1 cellular context compared by ENCODE assay signal in the genomic region with DNA sequence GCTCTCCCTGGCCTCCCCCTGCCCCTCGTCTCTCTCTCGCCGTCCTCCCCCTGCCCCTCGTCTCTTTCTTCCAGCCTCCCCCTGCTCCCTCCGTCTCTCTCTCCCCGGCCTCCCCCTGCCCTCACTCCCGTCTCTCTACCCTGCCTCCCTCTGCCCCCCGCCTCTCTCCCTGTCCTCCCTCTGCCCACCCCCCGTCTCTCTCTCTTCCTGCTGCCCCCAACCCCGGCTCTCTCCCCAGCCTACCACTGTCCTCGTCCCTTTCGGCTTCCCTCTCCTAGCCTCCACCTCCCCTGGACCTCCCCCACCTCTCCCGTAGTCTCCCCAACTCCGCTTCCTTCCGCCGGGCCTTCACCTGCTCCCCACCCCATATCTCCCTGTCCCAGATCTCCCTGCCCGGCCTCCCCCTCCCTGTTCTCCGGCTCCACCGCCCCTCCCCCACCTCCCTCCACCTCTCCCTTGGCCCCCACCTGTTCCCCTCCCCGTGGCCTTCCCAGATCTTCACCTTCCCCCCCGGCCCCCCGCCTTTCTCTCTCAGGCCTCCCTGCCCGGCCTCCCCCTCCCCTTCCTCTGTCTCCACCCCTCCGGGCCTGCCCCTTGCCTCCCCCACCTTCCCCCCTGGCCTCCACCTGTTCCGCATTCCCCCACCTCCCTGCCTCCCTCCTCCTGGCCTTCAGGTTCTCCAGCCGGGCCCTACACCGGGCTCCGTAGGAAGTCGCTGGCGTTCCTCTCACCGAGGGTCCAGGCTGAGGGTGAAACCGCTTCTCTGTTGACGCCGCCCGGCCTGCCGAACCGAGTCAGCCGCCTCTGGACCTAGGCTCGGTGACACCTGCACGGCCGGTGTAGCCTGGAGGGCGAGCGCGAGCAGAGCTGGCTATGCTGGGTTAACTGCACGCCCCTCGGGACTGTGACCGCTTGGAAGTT.
TF ChIP-seq lines count a peak whose summit lies in the region.

No MANE protein-coding gene starts in this region.

TF ChIP-seq in K562, 482 proteins besides CTCF, POLR2A, EP300 and RAD21 (continued from another document and continues in another):
- TF ChIP-seq, protein P1, sequence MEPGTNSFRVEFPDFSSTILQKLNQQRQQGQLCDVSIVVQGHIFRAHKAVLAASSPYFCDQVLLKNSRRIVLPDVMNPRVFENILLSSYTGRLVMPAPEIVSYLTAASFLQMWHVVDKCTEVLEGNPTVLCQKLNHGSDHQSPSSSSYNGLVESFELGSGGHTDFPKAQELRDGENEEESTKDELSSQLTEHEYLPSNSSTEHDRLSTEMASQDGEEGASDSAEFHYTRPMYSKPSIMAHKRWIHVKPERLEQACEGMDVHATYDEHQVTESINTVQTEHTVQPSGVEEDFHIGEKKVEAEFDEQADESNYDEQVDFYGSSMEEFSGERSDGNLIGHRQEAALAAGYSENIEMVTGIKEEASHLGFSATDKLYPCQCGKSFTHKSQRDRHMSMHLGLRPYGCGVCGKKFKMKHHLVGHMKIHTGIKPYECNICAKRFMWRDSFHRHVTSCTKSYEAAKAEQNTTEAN (CRISPR knock-in tag; IDR thresholded peaks at IDR 0.05): no peak
- TF ChIP-seq, protein P2, sequence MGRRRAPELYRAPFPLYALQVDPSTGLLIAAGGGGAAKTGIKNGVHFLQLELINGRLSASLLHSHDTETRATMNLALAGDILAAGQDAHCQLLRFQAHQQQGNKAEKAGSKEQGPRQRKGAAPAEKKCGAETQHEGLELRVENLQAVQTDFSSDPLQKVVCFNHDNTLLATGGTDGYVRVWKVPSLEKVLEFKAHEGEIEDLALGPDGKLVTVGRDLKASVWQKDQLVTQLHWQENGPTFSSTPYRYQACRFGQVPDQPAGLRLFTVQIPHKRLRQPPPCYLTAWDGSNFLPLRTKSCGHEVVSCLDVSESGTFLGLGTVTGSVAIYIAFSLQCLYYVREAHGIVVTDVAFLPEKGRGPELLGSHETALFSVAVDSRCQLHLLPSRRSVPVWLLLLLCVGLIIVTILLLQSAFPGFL (CRISPR knock-in tag; IDR thresholded peaks at IDR 0.05): no peak
- no peak for TF ChIP-seq ZNF507 (tag; conservative IDR thresholded peaks at IDR 0.05)
- TF ChIP-seq ZNF57 (CRISPR knock-in tag; IDR thresholded peaks at IDR 0.05): no peak
- no peak for TF ChIP-seq NR2F6 (CRISPR knock-in tag; IDR thresholded peaks at IDR 0.05)
- no peak for TF ChIP-seq SAFB2 (IDR thresholded peaks at IDR 0.05; ENCODE audit: borderline replicate concordance, low read depth, low read length, severe bottlenecking)
- no peak for TF ChIP-seq HCFC1 (IDR thresholded peaks at IDR 0.05; ENCODE audit: low read depth, low read length)
- TF ChIP-seq ZFP91 (CRISPR knock-in tag; IDR thresholded peaks at IDR 0.05): no peak
- TF ChIP-seq ZC3H8 (IDR thresholded peaks at IDR 0.05): no peak
- TF ChIP-seq EWSR1 (IDR thresholded peaks at IDR 0.05; ENCODE audit: borderline replicate concordance, low read depth, partially characterized antibody): no peak
- TF ChIP-seq KAT8 (IDR thresholded peaks at IDR 0.05; ENCODE audit: low read depth): no peak
- TF ChIP-seq ZNF407 (IDR thresholded peaks at IDR 0.05; ENCODE audit: low read depth): peak; percentile 32; the same call in 1 of the 2 replicates
- no peak for TF ChIP-seq CEBPB (tag; IDR thresholded peaks at IDR 0.05)
- no peak for TF ChIP-seq MYNN (IDR thresholded peaks at IDR 0.05)
- no peak for TF ChIP-seq MYNN (CRISPR knock-in tag; IDR thresholded peaks at IDR 0.05)
- TF ChIP-seq MTA3 (IDR thresholded peaks at IDR 0.05; ENCODE audit: borderline replicate concordance): no peak
- no peak for TF ChIP-seq TFE3 (CRISPR knock-in tag; IDR thresholded peaks at IDR 0.05)
- no peak for TF ChIP-seq CTBP1 (IDR thresholded peaks at IDR 0.05; ENCODE audit: borderline replicate concordance)
- no peak for TF ChIP-seq ZBTB7A (IDR thresholded peaks at IDR 0.05; ENCODE audit: borderline replicate concordance, control insufficient read depth, low read depth, low read length)
- TF ChIP-seq ATF7 (IDR thresholded peaks at IDR 0.05): no peak
- TF ChIP-seq ZNF431 (CRISPR knock-in tag; IDR thresholded peaks at IDR 0.05): no peak
- peak; percentile 76 for TF ChIP-seq NCOR1 (IDR thresholded peaks at IDR 0.05)
- TF ChIP-seq GATAD2A (IDR thresholded peaks at IDR 0.05): no peak
- TF ChIP-seq DNMT1 (IDR thresholded peaks at IDR 0.05): no peak
- TF ChIP-seq HIVEP1 (CRISPR knock-in tag; IDR thresholded peaks at IDR 0.05): no peak
- no peak for TF ChIP-seq ZNF668 (CRISPR knock-in tag; IDR thresholded peaks at IDR 0.05)
- TF ChIP-seq, protein P3, sequence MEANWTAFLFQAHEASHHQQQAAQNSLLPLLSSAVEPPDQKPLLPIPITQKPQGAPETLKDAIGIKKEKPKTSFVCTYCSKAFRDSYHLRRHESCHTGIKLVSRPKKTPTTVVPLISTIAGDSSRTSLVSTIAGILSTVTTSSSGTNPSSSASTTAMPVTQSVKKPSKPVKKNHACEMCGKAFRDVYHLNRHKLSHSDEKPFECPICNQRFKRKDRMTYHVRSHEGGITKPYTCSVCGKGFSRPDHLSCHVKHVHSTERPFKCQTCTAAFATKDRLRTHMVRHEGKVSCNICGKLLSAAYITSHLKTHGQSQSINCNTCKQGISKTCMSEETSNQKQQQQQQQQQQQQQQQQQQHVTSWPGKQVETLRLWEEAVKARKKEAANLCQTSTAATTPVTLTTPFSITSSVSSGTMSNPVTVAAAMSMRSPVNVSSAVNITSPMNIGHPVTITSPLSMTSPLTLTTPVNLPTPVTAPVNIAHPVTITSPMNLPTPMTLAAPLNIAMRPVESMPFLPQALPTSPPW (CRISPR knock-in tag; IDR thresholded peaks at IDR 0.05): peak; percentile 94
- no peak for TF ChIP-seq ZNF780A (CRISPR knock-in tag; IDR thresholded peaks at IDR 0.05)
- TF ChIP-seq RAD51 (IDR thresholded peaks at IDR 0.05; ENCODE audit: borderline replicate concordance, low read depth): no peak
- no peak for TF ChIP-seq ZNF347 (CRISPR knock-in tag; IDR thresholded peaks at IDR 0.05; ENCODE audit: low read depth)
- TF ChIP-seq YY1 (IDR thresholded peaks at IDR 0.05; ENCODE audit: borderline replicate concordance in 1 of 3, control insufficient read depth in 1 of 3, extremely low read depth in 1 of 3, insufficient read depth in 3 of 3, insufficient read length in 1 of 3, insufficient replicate concordance in 2 of 3, low read depth in 1 of 3, low read length in 2 of 3): no peak
- TF ChIP-seq, protein P4, sequence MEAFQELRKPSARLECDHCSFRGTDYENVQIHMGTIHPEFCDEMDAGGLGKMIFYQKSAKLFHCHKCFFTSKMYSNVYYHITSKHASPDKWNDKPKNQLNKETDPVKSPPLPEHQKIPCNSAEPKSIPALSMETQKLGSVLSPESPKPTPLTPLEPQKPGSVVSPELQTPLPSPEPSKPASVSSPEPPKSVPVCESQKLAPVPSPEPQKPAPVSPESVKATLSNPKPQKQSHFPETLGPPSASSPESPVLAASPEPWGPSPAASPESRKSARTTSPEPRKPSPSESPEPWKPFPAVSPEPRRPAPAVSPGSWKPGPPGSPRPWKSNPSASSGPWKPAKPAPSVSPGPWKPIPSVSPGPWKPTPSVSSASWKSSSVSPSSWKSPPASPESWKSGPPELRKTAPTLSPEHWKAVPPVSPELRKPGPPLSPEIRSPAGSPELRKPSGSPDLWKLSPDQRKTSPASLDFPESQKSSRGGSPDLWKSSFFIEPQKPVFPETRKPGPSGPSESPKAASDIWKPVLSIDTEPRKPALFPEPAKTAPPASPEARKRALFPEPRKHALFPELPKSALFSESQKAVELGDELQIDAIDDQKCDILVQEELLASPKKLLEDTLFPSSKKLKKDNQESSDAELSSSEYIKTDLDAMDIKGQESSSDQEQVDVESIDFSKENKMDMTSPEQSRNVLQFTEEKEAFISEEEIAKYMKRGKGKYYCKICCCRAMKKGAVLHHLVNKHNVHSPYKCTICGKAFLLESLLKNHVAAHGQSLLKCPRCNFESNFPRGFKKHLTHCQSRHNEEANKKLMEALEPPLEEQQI (IDR thresholded peaks at IDR 0.05): no peak
- TF ChIP-seq ZNF354B (CRISPR knock-in tag; IDR thresholded peaks at IDR 0.05): no peak
- TF ChIP-seq ERF (CRISPR knock-in tag; IDR thresholded peaks at IDR 0.05): no peak
- TF ChIP-seq ZNF778 (CRISPR knock-in tag; IDR thresholded peaks at IDR 0.05): no peak
- TF ChIP-seq TAF1 (IDR thresholded peaks at IDR 0.05; ENCODE audit: control insufficient read depth, extremely low read depth, insufficient read depth, low read length, severe bottlenecking): peak; percentile 13
- no peak for TF ChIP-seq MTF1 (CRISPR knock-in tag; IDR thresholded peaks at IDR 0.05; ENCODE audit: borderline replicate concordance)
- no peak for TF ChIP-seq FOXM1 (IDR thresholded peaks at IDR 0.05; ENCODE audit: low read depth)
- no peak for TF ChIP-seq FOXM1 (CRISPR knock-in tag; IDR thresholded peaks at IDR 0.05; ENCODE audit: low read depth)
- no peak for TF ChIP-seq STAT5A (IDR thresholded peaks at IDR 0.05; ENCODE audit: borderline replicate concordance, low read length)
- TF ChIP-seq, protein P5, sequence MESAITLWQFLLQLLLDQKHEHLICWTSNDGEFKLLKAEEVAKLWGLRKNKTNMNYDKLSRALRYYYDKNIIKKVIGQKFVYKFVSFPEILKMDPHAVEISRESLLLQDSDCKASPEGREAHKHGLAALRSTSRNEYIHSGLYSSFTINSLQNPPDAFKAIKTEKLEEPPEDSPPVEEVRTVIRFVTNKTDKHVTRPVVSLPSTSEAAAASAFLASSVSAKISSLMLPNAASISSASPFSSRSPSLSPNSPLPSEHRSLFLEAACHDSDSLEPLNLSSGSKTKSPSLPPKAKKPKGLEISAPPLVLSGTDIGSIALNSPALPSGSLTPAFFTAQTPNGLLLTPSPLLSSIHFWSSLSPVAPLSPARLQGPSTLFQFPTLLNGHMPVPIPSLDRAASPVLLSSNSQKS (CRISPR knock-in tag; IDR thresholded peaks at IDR 0.05): no peak
